Comparison of ENCODE assay signal across 10 cellular contexts in the genomic region with DNA sequence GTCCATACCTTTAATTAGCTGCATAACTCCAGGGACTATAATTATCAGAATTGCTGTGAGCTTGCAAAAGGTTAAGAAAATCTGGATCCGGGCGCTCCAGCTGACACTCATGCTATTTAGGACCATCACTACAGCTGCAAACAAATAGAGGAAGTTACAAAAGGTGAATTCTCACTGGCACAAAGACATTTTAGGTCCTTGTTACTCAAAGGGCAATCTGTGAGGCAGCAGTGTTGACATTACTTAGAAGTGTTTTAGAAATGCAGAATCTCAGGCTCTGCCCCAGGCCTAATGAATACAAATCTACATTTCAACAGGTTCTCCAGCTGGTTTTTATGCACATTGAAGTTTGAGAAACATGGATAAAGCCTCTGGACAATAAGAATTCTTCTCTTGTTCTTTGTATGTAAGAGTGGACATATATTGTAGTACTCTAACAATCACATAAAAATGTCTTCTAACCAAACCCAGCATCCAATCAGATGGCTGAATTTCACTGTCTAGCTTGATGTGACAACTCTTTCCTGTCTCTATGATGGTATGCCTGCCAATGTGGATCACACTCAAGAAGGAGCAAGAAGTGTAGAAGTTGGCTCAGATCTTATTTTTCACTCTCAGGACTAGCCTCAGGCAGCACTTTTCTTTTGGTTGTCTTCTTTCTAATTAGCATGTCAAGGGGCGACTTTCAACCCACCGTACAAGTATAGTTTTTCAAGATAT. TPM values are rescaled to one million over a fixed set of nuclear protein-coding genes. Genes with fewer than 3 reads are reported as not detected.
DNase-seq lines count a peak whose midpoint lies in the region; ATAC-seq, FAIRE-seq and TF ChIP-seq lines count a peak whose summit lies in the region.
"Had no signal": no experiment of that assay in that cellular context is flagged by ENCODE, and none has a peak within 500 bp of the region (broad histone marks: within the 10 kb centered on the region; RNA-seq: fewer than 3 reads in every experiment).

No MANE protein-coding gene starts in this region.

- peaks cover 7% of the 10 kb centered on the region; the same call in 1 of the 2 replicates for H3F3A ChIP-seq in PC-9 (ENCODE audit: insufficient read depth, low read depth)

- H3K9me3 ChIP-seq in A549 (no peaks in the 10 kb centered on the region), PC-9 (ENCODE audit: insufficient read depth, low read depth) (no peaks in the 10 kb centered on the region), transverse colon (no peaks in the 10 kb centered on the region)

- intact Hi-C loops in PC-9 (cut with micrococcal nuclease; ENCODE audit: unreplicated experiment) (no loop called here), transverse colon (cut with DNase I; ENCODE audit: low total_unique reads) (no loop called here)

- H3K27ac ChIP-seq in A549, result peak overlapping the region; percentile 78 to 81
- H3K27ac ChIP-seq in PC-9, result peak overlapping the region; percentile 29; the same call in 1 of the 2 replicates
- no peak overlapping the region for H3K27ac ChIP-seq in transverse colon
- H3K27ac ChIP-seq: parathyroid adenoma had no signal

- TF ChIP-seq CTCF in A549 (IDR thresholded peaks at IDR 0.05) (no peak), PC-9 (conservative IDR thresholded peaks at IDR 0.05) (no peak), transverse colon (IDR thresholded peaks at IDR 0.05) (no peak)

- H4K20me1 ChIP-seq in PC-9 (ENCODE audit: insufficient read depth), result peaks cover 7% of the 10 kb centered on the region

- H3K4me1 ChIP-seq in A549, result peaks cover 99% of the 10 kb centered on the region
- no peaks in the 10 kb centered on the region for H3K4me1 ChIP-seq in PC-9 (replicated peaks; ENCODE audit: insufficient read depth)
- peaks cover 5 to 10% (median 7%) of the 10 kb centered on the region in 4 donors for H3K4me1 ChIP-seq in transverse colon
- H3K4me1 ChIP-seq: parathyroid adenoma had no signal

- peak in 1 of 2 experiments; percentile 53 for DNase-seq in A549 (ENCODE audit: low read depth in 1 of 2, low spot score in 1 of 2)
- no peak for DNase-seq in PC-9
- DNase-seq in transverse colon, result no peak
- DNase-seq in OCI-M1 (lab: John Stamatoyannopoulos, UW), result no peak
- DNase-seq in midbrain (lab: John Stamatoyannopoulos, UW), result no peak
- DNase-seq: NCI-H2029 treated with DMSO at 0.1 percent for 48 hours had no signal

- H3K27me3 ChIP-seq in PC-9 (ENCODE audit: insufficient read depth, low read depth), result no peaks in the 10 kb centered on the region
- H3K27me3 ChIP-seq in transverse colon, result no peaks in the 10 kb centered on the region

- TF ChIP-seq RAD21 in A549 (conservative IDR thresholded peaks at IDR 0.05 in 1 of 2, IDR thresholded peaks at IDR 0.05 in 1 of 2), result no peak

- peaks cover 71% of the 10 kb centered on the region for H3K79me2 ChIP-seq in PC-9 (ENCODE audit: low read depth)
- H3K79me2 ChIP-seq: parathyroid adenoma had no signal

- BruUV-seq in PC-9 (replicated peaks; lab: Mats Ljungman, UMichigan), result no TSS peak

- 50% methylated on average over 4 of the region's 4 CpGs for WGBS in A549 (ENCODE audit: missing lambda C conversion rate)
- WGBS in transverse colon (ENCODE audit: low coverage in 1 of 2), 2 donors, result 68 to 77% methylated on average over 3 to 4 of the region's 4 CpGs

- H3K4me3 ChIP-seq in A549, result 0 out of 3 replicates have a peak overlapping the region, but pooled peaks have one; percentile 15
- H3K4me3 ChIP-seq in PC-9, result no peak overlapping the region
- no peak overlapping the region for H3K4me3 ChIP-seq in transverse colon

- peaks cover 58% of the 10 kb centered on the region for H3K36me3 ChIP-seq in PC-9 (ENCODE audit: low read depth)
- no peaks in the 10 kb centered on the region for H3K36me3 ChIP-seq in transverse colon

- TF ChIP-seq EP300 in A549 (IDR thresholded peaks at IDR 0.05) (no peak), transverse colon (IDR thresholded peaks at IDR 0.05; ENCODE audit: low read depth) (no peak)

- ATAC-seq in A549 (peak; percentile 42 to 57; a peak in 5 of 6 replicates), GM19324 (IDR thresholded peaks at IDR 0.05; ENCODE audit: low FRiP score, unreplicated experiment) (peak; percentile 50), HG03378 (IDR thresholded peaks at IDR 0.05; ENCODE audit: unreplicated experiment) (peak; percentile 81), GM19328 (IDR thresholded peaks at IDR 0.05; ENCODE audit: unreplicated experiment) (no peak)

- no peak overlapping the region for H2AFZ ChIP-seq in PC-9
- H2AFZ ChIP-seq: parathyroid adenoma had no signal

- H3K4me2 ChIP-seq in A549 (peak overlapping the region; percentile 72), PC-9 (no peak overlapping the region)

- no peaks in the 10 kb centered on the region for H3K9me2 ChIP-seq in PC-9 (ENCODE audit: insufficient read depth)

- CTCF ChIA-PET in A549 (lab: Yijun Ruan, JAX) (no interaction called here), PC-9 (lab: Charles Lee) (no interaction called here)

- in situ Hi-C loops in transverse colon (cut with MboI; ENCODE audit: low pct_ligation_motif_present in 1 of 4, low pct_unique_long_range_greater_than_20kb in 1 of 4, low sequenced_read_pairs in 3 of 4), result no loop called here

- POLR2A ChIA-PET in A549 (lab: Yijun Ruan, JAX), result interaction anchor here (0.8 to 1.0 kb wide), 2 partner anchors 13 to 19 kb away, joined by 3 to 9 read pairs; a partner anchor contains a TSS
- POLR2A ChIA-PET in PC-9 (lab: Charles Lee; ENCODE audit: unreplicated experiment), result no interaction called here

- no peak for FAIRE-seq in A549 (lab: Jason Lieb, UNC)

- TF ChIP-seq POLR2A in A549 (IDR thresholded peaks at IDR 0.05; ENCODE audit: low read length) (no peak), transverse colon (IDR thresholded peaks at IDR 0.05) (no peak)

TF ChIP-seq in A549, 52 proteins besides CTCF, POLR2A, EP300 and RAD21:
- TF ChIP-seq ZNF302 (CRISPR knock-in tag; IDR thresholded peaks at IDR 0.05) (no peak), POLR2AphosphoS2 (conservative IDR thresholded peaks at IDR 0.05; ENCODE audit: low read length) (peak; percentile 64; the same call in 1 of the 2 replicates), HOXA7 (CRISPR knock-in tag; IDR thresholded peaks at IDR 0.05) (no peak), JUN (IDR thresholded peaks at IDR 0.05) (0 out of 5 replicates have a peak, but pooled peaks of 1 of the 2 experiments have one; percentile 11), RCOR1 (IDR thresholded peaks at IDR 0.05; ENCODE audit: low read depth, low read length) (no peak), HEYL (CRISPR knock-in tag; IDR thresholded peaks at IDR 0.05) (no peak), EHF (CRISPR knock-in tag; IDR thresholded peaks at IDR 0.05) (no peak), JUNB (IDR thresholded peaks at IDR 0.05) (no peak)
- TF ChIP-seq, protein P1, sequence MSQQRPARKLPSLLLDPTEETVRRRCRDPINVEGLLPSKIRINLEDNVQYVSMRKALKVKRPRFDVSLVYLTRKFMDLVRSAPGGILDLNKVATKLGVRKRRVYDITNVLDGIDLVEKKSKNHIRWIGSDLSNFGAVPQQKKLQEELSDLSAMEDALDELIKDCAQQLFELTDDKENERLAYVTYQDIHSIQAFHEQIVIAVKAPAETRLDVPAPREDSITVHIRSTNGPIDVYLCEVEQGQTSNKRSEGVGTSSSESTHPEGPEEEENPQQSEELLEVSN (IDR thresholded peaks at IDR 0.05; ENCODE audit: borderline replicate concordance, low read depth), result no peak

RNA-seq across cellular contexts. Expression of a gene that starts 18.8 kb away (rescaled TPM):
- polyA plus RNA-seq in A549 (2011; rRNA removed) (125 and 161 TPM in 2 replicates), A549 (2017; fragmentation: RNase III; extraction: RNeasy Plus Mini Kit Qiagen cat#74134 plus additional on column Dnase treatment) (52.0 to 53.9 TPM (median 52.4 TPM) in 3 replicates)
- polyA plus RNA-seq in A549 (2012; cell fraction: cytosol; rRNA removed), result 16.0 and 18.3 TPM in 2 replicates
- 15.2 and 26.8 TPM in 2 replicates for polyA plus RNA-seq in A549 (2012; cell fraction: nucleus; rRNA removed)
- 201 and 266 TPM in 2 replicates for polyA minus RNA-seq in A549 (2011; rRNA and poly(A)+ RNA removed)
- total RNA-seq in PC-9 (2021) (110 and 187 TPM in 2 replicates), transverse colon (1 to 10 TPM in 1 of 4 donors, under 1 TPM in 2, not detected in 1; under 0.01 to 2.5 (median 0.82) TPM)

Comparison
In these comparisons a context has a peak if more than half of its experiments do, and no peak if none do; other contexts are left out.
1. H3K27ac ChIP-seq: peak in A549 (2 of 2) and PC-9 (single experiment); none in transverse colon (0 of 4).
2. RNA of a gene that starts 18.8 kb away (total RNA-seq): 110 to 187 TPM in PC-9; under 0.01 to 2.5 TPM in transverse colon; every median in the first group is over 10 times any median in the second.